ENCODE assay signal across 10 cellular contexts in the genomic region with DNA sequence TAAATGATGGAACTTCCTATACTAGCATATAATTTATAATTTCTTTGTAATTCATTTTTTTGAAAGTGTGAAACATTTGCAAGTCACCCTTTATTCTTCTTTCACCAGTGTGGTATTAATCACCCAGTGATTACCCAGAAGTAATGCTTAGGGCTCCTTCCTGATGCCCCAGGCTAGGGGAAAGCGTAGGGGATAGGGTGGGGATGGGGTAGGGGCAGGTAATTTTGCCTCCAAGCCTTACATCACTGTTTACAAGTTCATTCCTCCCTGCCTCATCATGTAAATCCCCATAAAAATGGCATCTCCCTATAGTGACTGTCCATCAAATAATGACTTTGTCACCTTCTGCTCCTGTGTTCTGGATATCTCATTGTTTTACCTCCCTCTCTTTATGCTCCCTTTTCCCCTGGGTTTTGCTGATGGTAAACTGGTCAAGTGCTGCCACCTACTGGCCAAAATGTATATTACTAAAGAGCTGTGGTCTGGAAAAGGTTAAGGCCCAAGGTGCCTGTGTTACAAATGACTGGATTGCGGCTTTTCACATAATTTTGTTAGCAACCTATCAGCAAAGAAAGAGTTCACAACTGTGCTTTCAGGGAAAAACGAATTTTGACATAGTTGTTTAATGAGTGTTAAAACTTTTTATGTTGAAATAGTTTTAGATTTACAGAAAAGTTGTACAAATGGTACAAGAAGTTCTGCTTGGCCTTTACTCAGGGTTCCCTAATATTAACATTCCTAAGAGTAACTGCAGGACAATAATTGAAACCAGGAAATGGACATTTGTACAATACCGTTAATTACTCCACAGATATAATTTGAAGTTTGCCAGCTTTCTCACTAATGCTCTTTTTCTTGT. TPM values are rescaled to one million over a fixed set of nuclear protein-coding genes. Genes with fewer than 3 reads are reported as not detected.
DNase-seq lines count a peak whose midpoint lies in the region; ATAC-seq and TF ChIP-seq lines count a peak whose summit lies in the region.
"Had no signal": no experiment of that assay in that cellular context is flagged by ENCODE, and none has a peak within 500 bp of the region (broad histone marks: within the 10 kb centered on the region; RNA-seq: fewer than 3 reads in every experiment).

No MANE protein-coding gene starts in this region.

- H3K27me3 ChIP-seq in mammary epithelial cell (ENCODE audit: insufficient read depth, low read length): no peaks in the 10 kb centered on the region
- H3K27me3 ChIP-seq: BLaER1 had no signal

- H3K4me1 ChIP-seq in mammary epithelial cell (ENCODE audit: insufficient read depth, low read length): peaks cover 9% of the 10 kb centered on the region

- H3K4me3 ChIP-seq in mammary epithelial cell (replicated peaks in 1 of 3; ENCODE audit: insufficient read depth in 1 of 3, low read depth in 2 of 3, low read length in 3 of 3): no peak overlapping the region
- H3K4me3 ChIP-seq: BLaER1, skin epidermis had no signal

- no TSS peak for BruUV-seq in mammary epithelial cell (replicated peaks; lab: Mats Ljungman, UMichigan)

- ATAC-seq in HG03139 (IDR thresholded peaks at IDR 0.05; ENCODE audit: unreplicated experiment) (peak; percentile 77), activated B cell treated with CpG ODN at 0.5 μM for 24 hours (ENCODE audit: low read depth) (peak; percentile 84)

- CTCF ChIA-PET in activated B cell treated with CpG ODN at 0.5 μM for 24 hours (lab: Charles Lee) (interaction anchor here (0.6 to 5.0 kb wide), 25 partner anchors 9 to 570 kb away, joined by 3 to 60 read pairs (median 4); a partner anchor contains a TSS), mammary epithelial cell (lab: Charles Lee; ENCODE audit: low non-redundant PET) (interaction anchor here (0.6 to 1.0 kb wide), 8 partner anchors 153 to 478 kb away, joined by 3 to 9 read pairs (median 5); no protein-coding TSS in a partner anchor)

- no peak overlapping the region for H3K27ac Mint-ChIP-seq in activated B cell treated with CpG ODN at 0.5 μM for 24 hours

- no peaks in the 10 kb centered on the region for H4K20me1 ChIP-seq in mammary epithelial cell (ENCODE audit: insufficient read depth, low read length)
- H4K20me1 ChIP-seq: BLaER1 had no signal

- H3K27ac ChIP-seq in mammary epithelial cell (ENCODE audit: insufficient read depth, low read depth, low read length): no peak overlapping the region
- H3K27ac ChIP-seq: BLaER1, skin epidermis had no signal

- no peaks in the 10 kb centered on the region for H3K9me3 Mint-ChIP-seq in activated B cell treated with CpG ODN at 0.5 μM for 24 hours

- H3K36me3 Mint-ChIP-seq in activated B cell treated with CpG ODN at 0.5 μM for 24 hours (ENCODE audit: low read depth): no peaks in the 10 kb centered on the region

- H2AFZ ChIP-seq in mammary epithelial cell (ENCODE audit: low read depth, low read length): no peak overlapping the region

- intact Hi-C loops in activated B cell treated with CpG ODN at 0.5 μM for 24 hours (cut with micrococcal nuclease): loop anchor here (1.0 to 2.0 kb wide), 8 partner anchors 57 to 753 kb away; a partner anchor contains a TSS
- intact Hi-C loops in mammary epithelial cell (cut with micrococcal nuclease): loop anchor here (1.0 to 10.0 kb wide), 7 partner anchors 56 to 479 kb away; a partner anchor contains a TSS

- DNase-seq in NCI-H510A treated with DMSO at 0.1 percent for 48 hours (lab: John Stamatoyannopoulos, UW) (peak; percentile 74), NCI-H510A (lab: John Stamatoyannopoulos, UW) (no peak), NCI-H2227 treated with DMSO at 0.1 percent for 48 hours (lab: John Stamatoyannopoulos, UW) (peak; percentile 55), activated B cell treated with CpG ODN at 0.5 μM for 24 hours (no peak), mammary epithelial cell (peak; percentile 68), islet precursor cell (peak; percentile 80)
- DNase-seq in stimulated activated CD4-positive, alpha-beta T cell treated with anti-CD3 and anti-CD28 coated beads, Interleukin-2, amount 100 ng/mL, for 4 hours (ENCODE audit: low read depth): peak; percentile 60

- H3K9ac ChIP-seq in mammary epithelial cell (ENCODE audit: insufficient read depth, low read length): no peak overlapping the region
- H3K9ac ChIP-seq: BLaER1 had no signal

- no peak for TF ChIP-seq CTCF in activated B cell treated with CpG ODN at 0.5 μM for 24 hours (IDR thresholded peaks at IDR 0.05)
- TF ChIP-seq CTCF in mammary epithelial cell (conservative IDR thresholded peaks at IDR 0.05 in 1 of 2, IDR thresholded peaks at IDR 0.05 in 1 of 2; ENCODE audit: extremely low read depth in 1 of 2, insufficient read depth in 1 of 2, low read depth in 1 of 2, low read length in 2 of 2): peak; percentile 70 to 71

- no peaks in the 10 kb centered on the region for H3K36me3 ChIP-seq in mammary epithelial cell (ENCODE audit: insufficient read depth, low read length)
- H3K36me3 ChIP-seq: BLaER1 had no signal

- H3K79me2 ChIP-seq in mammary epithelial cell (ENCODE audit: insufficient read depth, low read length): no peaks in the 10 kb centered on the region

- POLR2A ChIA-PET in activated B cell treated with CpG ODN at 0.5 μM for 24 hours (lab: Charles Lee): interaction anchor here (0.6 to 2.4 kb wide), 4 partner anchors 57 to 505 kb away, joined by 3 to 9 read pairs (median 4); a partner anchor contains a TSS

- WGBS in mammary epithelial cell (ENCODE audit: low coverage, missing lambda C conversion rate): 40% methylated on average over 4 of the region's 4 CpGs

- dilution Hi-C loops in mammary epithelial cell (cut with HindIII; ENCODE audit: low sequenced_read_pairs): loop anchor here (5.0 to 10.0 kb wide), 3 partner anchors 371 to 478 kb away; no protein-coding TSS in a partner anchor

- in situ Hi-C loops in mammary epithelial cell (cut with MboI; ENCODE audit: low sequenced_read_pairs in 2 of 2): loop anchor here (10.0 to 25.0 kb wide), 2 partner anchors 398 to 401 kb away; no protein-coding TSS in a partner anchor

- no peaks in the 10 kb centered on the region for H3K27me3 Mint-ChIP-seq in activated B cell treated with CpG ODN at 0.5 μM for 24 hours

- no peaks in the 10 kb centered on the region for H3K9me3 ChIP-seq in mammary epithelial cell (replicated peaks; ENCODE audit: insufficient read depth, low read length)
- H3K9me3 ChIP-seq: BLaER1 had no signal

- no peak overlapping the region for H3K4me3 Mint-ChIP-seq in activated B cell treated with CpG ODN at 0.5 μM for 24 hours

- no peak overlapping the region for H3K4me2 ChIP-seq in mammary epithelial cell (ENCODE audit: insufficient read depth, low read depth, low read length)
- H3K4me2 ChIP-seq: BLaER1 had no signal

- peaks cover 18% of the 10 kb centered on the region for H3K4me1 Mint-ChIP-seq in activated B cell treated with CpG ODN at 0.5 μM for 24 hours

RNA-seq across cellular contexts. Expression of a gene that starts 54.7 kb away (rescaled TPM):
- total RNA-seq in activated B cell treated with CpG ODN at 0.5 μM for 24 hours: 0.44 TPM in 1 of 2 replicates, not detected in the other
- total RNA-seq in mammary epithelial cell: not detected
- not detected for polyA plus RNA-seq in mammary epithelial cell
- not detected for polyA minus RNA-seq in mammary epithelial cell

RNA-seq across cellular contexts. Expression of a gene that starts 56.3 kb away (rescaled TPM):
- total RNA-seq in activated B cell treated with CpG ODN at 0.5 μM for 24 hours: 73.8 and 96.8 TPM in 2 replicates
- 10 to 100 TPM; 14.4 to 25.3 TPM for total RNA-seq in mammary epithelial cell
- 4.2 TPM for polyA plus RNA-seq in mammary epithelial cell
- polyA minus RNA-seq in mammary epithelial cell: 7.1 TPM

Comparison
In these comparisons a context has a peak if more than half of its experiments do, and no peak if none do; other contexts are left out.
1. DNase-seq: peak in NCI-H510A treated with DMSO at 0.1 percent for 48 hours (single experiment), NCI-H2227 treated with DMSO at 0.1 percent for 48 hours (single experiment), mammary epithelial cell (single experiment), islet precursor cell (single experiment) and stimulated activated CD4-positive, alpha-beta T cell treated with anti-CD3 and anti-CD28 coated beads, Interleukin-2, amount 100 ng/mL, for 4 hours (single experiment); none in NCI-H510A (single experiment) and activated B cell treated with CpG ODN at 0.5 μM for 24 hours (single experiment).